ENCODE assay signal across 13 cellular contexts in genomic region chr9:35687306-35687705, GRCh38. TPM values are rescaled to one million over a fixed set of nuclear protein-coding genes. Genes with fewer than 3 reads are reported as not detected.
DNase-seq lines count a peak whose midpoint lies in the region; ATAC-seq and TF ChIP-seq lines count a peak whose summit lies in the region.
"Had no signal": no experiment of that assay in that cellular context is flagged by ENCODE, and none has a peak within 500 bp of the region (broad histone marks: within the 10 kb centered on the region; RNA-seq: fewer than 3 reads in every experiment).

No MANE protein-coding gene starts in this region.

- H3K9me3 ChIP-seq in cardiac muscle cell (ENCODE audit: low read depth) (no peaks in the 10 kb centered on the region), upper lobe of right lung (no peaks in the 10 kb centered on the region)

- H3K27me3 ChIP-seq in cardiac muscle cell (no peaks in the 10 kb centered on the region), upper lobe of right lung (no peaks in the 10 kb centered on the region)

- H3K27ac ChIP-seq in cardiac muscle cell (peak overlapping the region; percentile 95), upper lobe of right lung (no peak overlapping the region)
- H3K27ac ChIP-seq: epithelial cell of prostate had no signal

- no peak for ATAC-seq in Right ventricle myocardium inferior
- ATAC-seq in upper lobe of right lung = no peak
- no peak for ATAC-seq in HG03342 (IDR thresholded peaks at IDR 0.05; ENCODE audit: unreplicated experiment)

- TF ChIP-seq CTCF in cardiac muscle cell (IDR thresholded peaks at IDR 0.05; ENCODE audit: low read depth, low read length) = no peak
- TF ChIP-seq CTCF in cardiac fibroblast (IDR thresholded peaks at IDR 0.05; ENCODE audit: low read depth, low read length) = no peak
- TF ChIP-seq CTCF in nephron progenitor cell (IDR thresholded peaks at IDR 0.05) = no peak
- no peak for TF ChIP-seq CTCF in upper lobe of right lung (IDR thresholded peaks at IDR 0.05)

- H3K27me3 Mint-ChIP-seq in nephron progenitor cell (ENCODE audit: low read depth, poor library complexity) = no peaks in the 10 kb centered on the region
- peaks cover 29% of the 10 kb centered on the region for H3K27me3 Mint-ChIP-seq in activated naive CD4-positive, alpha-beta T cell treated with anti-CD3 and anti-CD28 coated beads, Interleukin-2, amount 10 ng/mL, durations not matched to agents 7 days and 5 days

- peaks cover 32% of the 10 kb centered on the region for H3K4me1 ChIP-seq in cardiac muscle cell (ENCODE audit: low read depth)
- peaks cover 15% of the 10 kb centered on the region for H3K4me1 ChIP-seq in upper lobe of right lung

- no peaks in the 10 kb centered on the region for H3K9me3 Mint-ChIP-seq in nephron progenitor cell
- no peaks in the 10 kb centered on the region for H3K9me3 Mint-ChIP-seq in activated naive CD4-positive, alpha-beta T cell treated with anti-CD3 and anti-CD28 coated beads, Interleukin-2, amount 10 ng/mL, durations not matched to agents 7 days and 5 days

- DNase-seq in cardiac muscle cell (ENCODE audit: low read depth in 1 of 2, low spot score in 1 of 2) = peak in 1 of 2 donors; percentile 59
- DNase-seq in Right ventricle myocardium inferior (ENCODE audit: missing footprints) = no peak
- no peak for DNase-seq in cardiac fibroblast (ENCODE audit: low read depth in 2 of 2)
- no peak for DNase-seq in nephron progenitor cell
- DNase-seq in upper lobe of right lung = no peak
- no peak for DNase-seq in activated naive CD4-positive, alpha-beta T cell treated with anti-CD3 and anti-CD28 coated beads, Interleukin-2, amount 10 ng/mL, durations not matched to agents 7 days and 5 days
- DNase-seq in mesenteric fat pad (ENCODE audit: low spot score) = no peak
- DNase-seq: amniotic stem cell, NCI-H1105 treated with DMSO at 0.1 percent for 48 hours, NCI-H82 had no signal

- peaks cover 45% of the 10 kb centered on the region for H3K36me3 Mint-ChIP-seq in nephron progenitor cell (ENCODE audit: low read depth)
- no peaks in the 10 kb centered on the region for H3K36me3 Mint-ChIP-seq in activated naive CD4-positive, alpha-beta T cell treated with anti-CD3 and anti-CD28 coated beads, Interleukin-2, amount 10 ng/mL, durations not matched to agents 7 days and 5 days

- CTCF ChIA-PET in activated naive CD4-positive, alpha-beta T cell treated with anti-CD3 and anti-CD28 coated beads, Interleukin-2, amount 10 ng/mL, durations not matched to agents 7 days and 5 days (lab: Charles Lee) = interaction anchor here (1.3 to 2.2 kb wide), 4 partner anchors 9 to 71 kb away, joined by 4 to 16 read pairs (median 6); partner anchors contain the start of genes CCDC107 and RMRP

- intact Hi-C loops in Right ventricle myocardium inferior (cut with DNase I) = no loop called here
- intact Hi-C loops in upper lobe of right lung (cut with DNase I) = no loop called here

- peaks cover 34% of the 10 kb centered on the region for H3K36me3 ChIP-seq in cardiac muscle cell
- peaks cover 10% of the 10 kb centered on the region for H3K36me3 ChIP-seq in upper lobe of right lung

- peak overlapping the region; percentile 75 for H3K4me3 Mint-ChIP-seq in nephron progenitor cell
- no peak overlapping the region for H3K4me3 Mint-ChIP-seq in activated naive CD4-positive, alpha-beta T cell treated with anti-CD3 and anti-CD28 coated beads, Interleukin-2, amount 10 ng/mL, durations not matched to agents 7 days and 5 days

- peaks cover 76% of the 10 kb centered on the region for H3K4me1 Mint-ChIP-seq in nephron progenitor cell
- H3K4me1 Mint-ChIP-seq in activated naive CD4-positive, alpha-beta T cell treated with anti-CD3 and anti-CD28 coated beads, Interleukin-2, amount 10 ng/mL, durations not matched to agents 7 days and 5 days = peaks cover 27% of the 10 kb centered on the region

- H3K4me3 ChIP-seq in cardiac muscle cell = peak overlapping the region; percentile 67
- H3K4me3 ChIP-seq in cardiac fibroblast (replicated peaks in 1 of 2; ENCODE audit: low read depth in 2 of 2, low read length in 2 of 2) = peak overlapping the region; percentile 73 to 77
- peak overlapping the region; percentile 76 for H3K4me3 ChIP-seq in upper lobe of right lung

- peak overlapping the region; percentile 38 for H3K27ac Mint-ChIP-seq in nephron progenitor cell
- H3K27ac Mint-ChIP-seq in activated naive CD4-positive, alpha-beta T cell treated with anti-CD3 and anti-CD28 coated beads, Interleukin-2, amount 10 ng/mL, durations not matched to agents 7 days and 5 days = no peak overlapping the region

RNA-seq across cellular contexts. Expression of gene TPM2, which starts 2.4 kb away (rescaled TPM):
- total RNA-seq in cardiac muscle cell (645 and 899 TPM in 2 replicates), Right ventricle myocardium inferior (1,163 TPM), upper lobe of right lung (161 TPM), mesenteric fat pad (244 TPM)
- 761 and 1,591 TPM in 2 replicates for polyA plus RNA-seq in cardiac muscle cell

RNA-seq across cellular contexts. Expression of gene CA9, which starts 13.6 kb away (rescaled TPM):
- total RNA-seq in cardiac muscle cell = 2.4 and 3.1 TPM in 2 replicates
- 2.6 and 4.9 TPM in 2 replicates for polyA plus RNA-seq in cardiac muscle cell
- 0.30 TPM for total RNA-seq in Right ventricle myocardium inferior
- 0.55 TPM for total RNA-seq in upper lobe of right lung
- total RNA-seq in mesenteric fat pad = not detected
- total RNA-seq: T-helper 1 cell treated with Interleukin-12 subunit alpha and Interleukin-12 subunit beta and Interleukin-4 antibody, amounts not matched to agents 30 ng/mL and 1 ng/mL, for 36 hours had no signal

RNA-seq across cellular contexts. Expression of gene ARHGEF39, which starts 22.3 kb away (rescaled TPM):
- 1.5 and 12.6 TPM in 2 replicates for total RNA-seq in cardiac muscle cell
- polyA plus RNA-seq in cardiac muscle cell = 5.6 and 36.9 TPM in 2 replicates
- 0.22 TPM for total RNA-seq in Right ventricle myocardium inferior
- 0.38 TPM for total RNA-seq in upper lobe of right lung
- total RNA-seq in mesenteric fat pad = 0.58 TPM

RNA-seq across cellular contexts. Expression of gene CCDC107, which starts 29.2 kb away (rescaled TPM):
- total RNA-seq in cardiac muscle cell = 26.5 and 29.3 TPM in 2 replicates
- polyA plus RNA-seq in cardiac muscle cell = 68.5 and 75.1 TPM in 2 replicates
- total RNA-seq in Right ventricle myocardium inferior = 58.6 TPM
- total RNA-seq in upper lobe of right lung = 31.1 TPM
- 103 TPM for total RNA-seq in mesenteric fat pad

RNA-seq across cellular contexts. Expression of gene RMRP, which starts 29.5 kb away (rescaled TPM):
- 6,299 and 17,487 TPM in 2 replicates for total RNA-seq in cardiac muscle cell
- not detected in 2 replicates for polyA plus RNA-seq in cardiac muscle cell
- total RNA-seq in Right ventricle myocardium inferior = 15,747 TPM
- 30,828 TPM for total RNA-seq in upper lobe of right lung
- 19,106 TPM for total RNA-seq in mesenteric fat pad
